Comparison of ENCODE assay signal across 8 cellular contexts in genomic region chr11:62645660-62645933, GRCh38. TPM values are rescaled to one million over a fixed set of nuclear protein-coding genes. Genes with fewer than 3 reads are reported as not detected.
DNase-seq lines count a peak whose midpoint lies in the region; ATAC-seq lines count a peak whose summit lies in the region.

No MANE protein-coding gene starts in this region.

- peak overlapping the region; percentile 98 for H3K4me3 Mint-ChIP-seq in activated T-cell treated with anti-CD3 and anti-CD28 coated beads, Interleukin-2, amount 50 U/mL, for 24 hours
- peak overlapping the region; percentile 99 for H3K4me3 Mint-ChIP-seq in activated naive CD8-positive, alpha-beta T cell treated with anti-CD3 and anti-CD28 coated beads for 36 hours

- peaks cover 40% of the 10 kb centered on the region for H3K4me1 Mint-ChIP-seq in activated T-cell treated with anti-CD3 and anti-CD28 coated beads, Interleukin-2, amount 50 U/mL, for 24 hours (ENCODE audit: low read depth)
- peaks cover 30% of the 10 kb centered on the region for H3K4me1 Mint-ChIP-seq in activated naive CD8-positive, alpha-beta T cell treated with anti-CD3 and anti-CD28 coated beads for 36 hours

- peak overlapping the region; percentile 68 for H3K4me3 ChIP-seq in thymus (ENCODE audit: low read length)

- no peaks in the 10 kb centered on the region for H3K27me3 ChIP-seq in thymus (ENCODE audit: control insufficient read depth, insufficient read depth)

- peaks cover 9% of the 10 kb centered on the region for H3K4me1 ChIP-seq in thymus (ENCODE audit: control insufficient read depth, insufficient read depth, low read length)

- peak overlapping the region; percentile 98 for H3K27ac Mint-ChIP-seq in activated T-cell treated with anti-CD3 and anti-CD28 coated beads, Interleukin-2, amount 50 U/mL, for 24 hours
- peak overlapping the region; percentile 99 for H3K27ac Mint-ChIP-seq in activated naive CD8-positive, alpha-beta T cell treated with anti-CD3 and anti-CD28 coated beads for 36 hours

- 24% methylated on average over 9 of the region's 9 CpGs for WGBS in thymus

- H3K9me3 Mint-ChIP-seq in activated T-cell treated with anti-CD3 and anti-CD28 coated beads, Interleukin-2, amount 50 U/mL, for 24 hours, result no peaks in the 10 kb centered on the region
- H3K9me3 Mint-ChIP-seq in activated naive CD8-positive, alpha-beta T cell treated with anti-CD3 and anti-CD28 coated beads for 36 hours, result no peaks in the 10 kb centered on the region

- peak overlapping the region; percentile 81 for H3K27ac ChIP-seq in thymus (ENCODE audit: low read depth)

- H3K9me3 ChIP-seq in thymus (ENCODE audit: control insufficient read depth), result no peaks in the 10 kb centered on the region

- ATAC-seq in HG02588 (IDR thresholded peaks at IDR 0.05; ENCODE audit: unreplicated experiment), result no peak

- H3K36me3 Mint-ChIP-seq in activated T-cell treated with anti-CD3 and anti-CD28 coated beads, Interleukin-2, amount 50 U/mL, for 24 hours (ENCODE audit: low read depth), result peaks cover 81% of the 10 kb centered on the region
- H3K36me3 Mint-ChIP-seq in activated naive CD8-positive, alpha-beta T cell treated with anti-CD3 and anti-CD28 coated beads for 36 hours, result peaks cover 31% of the 10 kb centered on the region

- no peaks in the 10 kb centered on the region for H3K27me3 Mint-ChIP-seq in activated T-cell treated with anti-CD3 and anti-CD28 coated beads, Interleukin-2, amount 50 U/mL, for 24 hours
- H3K27me3 Mint-ChIP-seq in activated naive CD8-positive, alpha-beta T cell treated with anti-CD3 and anti-CD28 coated beads for 36 hours, result no peaks in the 10 kb centered on the region

- peaks cover 20% of the 10 kb centered on the region for H3K36me3 ChIP-seq in thymus (ENCODE audit: control insufficient read depth, insufficient read depth)

- peak; percentile 43 for DNase-seq in activated T-cell treated with anti-CD3 and anti-CD28 coated beads, Interleukin-2, amount 50 U/mL, for 24 hours
- no peak for DNase-seq in activated T-cell treated with anti-CD3 and anti-CD28 coated beads, Interleukin-2, amount 50 U/mL, for 1 hour
- DNase-seq in activated naive CD8-positive, alpha-beta T cell treated with anti-CD3 and anti-CD28 coated beads for 36 hours, result no peak
- peak; percentile 7 for DNase-seq in kidney tubule cell (ENCODE audit: low spot score)
- no peak for DNase-seq in NCI-H526 (lab: John Stamatoyannopoulos, UW)
- DNase-seq in DMS 273 (lab: John Stamatoyannopoulos, UW; ENCODE audit: unreplicated experiment), result no peak

RNA-seq across cellular contexts. Expression of gene GANAB, which starts 0.8 kb away (rescaled TPM):
- total RNA-seq in activated naive CD8-positive, alpha-beta T cell treated with anti-CD3 and anti-CD28 coated beads for 36 hours, result 100 to 1,000 TPM; 198 to 211 TPM
- polyA plus RNA-seq in thymus, result 98.4 TPM

RNA-seq across cellular contexts. Expression of gene INTS5, which starts 7.5 kb away (rescaled TPM):
- 10 to 100 TPM; 41.2 TPM for total RNA-seq in activated naive CD8-positive, alpha-beta T cell treated with anti-CD3 and anti-CD28 coated beads for 36 hours
- polyA plus RNA-seq in thymus, result 8.1 TPM

RNA-seq across cellular contexts. Expression of gene C11orf98, which starts 19.4 kb away (rescaled TPM):
- 100 to 1,000 TPM; 147 to 159 TPM for total RNA-seq in activated naive CD8-positive, alpha-beta T cell treated with anti-CD3 and anti-CD28 coated beads for 36 hours
- 152 TPM for polyA plus RNA-seq in thymus

RNA-seq across cellular contexts. Expression of gene CSKMT, which starts 19.5 kb away (rescaled TPM):
- total RNA-seq in activated naive CD8-positive, alpha-beta T cell treated with anti-CD3 and anti-CD28 coated beads for 36 hours, result 10 to 100 TPM; 28.7 to 39.7 TPM
- polyA plus RNA-seq in thymus, result 64.6 TPM

RNA-seq across cellular contexts. Expression of gene B3GAT3, which starts 23.8 kb away (rescaled TPM):
- total RNA-seq in activated naive CD8-positive, alpha-beta T cell treated with anti-CD3 and anti-CD28 coated beads for 36 hours, result 10 to 100 TPM; 63.0 to 68.7 TPM
- polyA plus RNA-seq in thymus, result 72.2 TPM

Comparison
In these comparisons a context has a peak if more than half of its experiments do, and no peak if none do; other contexts are left out.
1. DNase-seq: peak in activated T-cell treated with anti-CD3 and anti-CD28 coated beads, Interleukin-2, amount 50 U/mL, for 24 hours (single experiment) and kidney tubule cell (single experiment); none in activated T-cell treated with anti-CD3 and anti-CD28 coated beads, Interleukin-2, amount 50 U/mL, for 1 hour (single experiment), activated naive CD8-positive, alpha-beta T cell treated with anti-CD3 and anti-CD28 coated beads for 36 hours (single experiment), NCI-H526 (0 of 2) and DMS 273 (single experiment).